ENCODE assay signal across 37 cellular contexts in genomic region chrX:48893556-48894348, GRCh38. TPM values are rescaled to one million over a fixed set of nuclear protein-coding genes. Genes with fewer than 3 reads are reported as not detected.
"Had no signal": no experiment of that assay in that cellular context is flagged by ENCODE, and none has a peak within 500 bp of the region (broad histone marks: within the 10 kb centered on the region; RNA-seq: fewer than 3 reads in every experiment).

No MANE protein-coding gene starts in this region.

- H3K9me3 Mint-ChIP-seq: activated B cell treated with CpG ODN at 0.5 μM for 24 hours; activated CD4-positive, alpha-beta memory T cell treated with anti-CD3 and anti-CD28 coated beads, Interleukin-2, amount 10 ng/mL, durations not matched to agents 7 days and 5 days; activated naive CD8-positive, alpha-beta T cell treated with anti-CD3 and anti-CD28 coated beads for 36 hours; activated T-helper 2 cell treated with anti-CD3 and anti-CD28 coated beads, Interferon-gamma antibody, Interleukin-2, Interleukin-4, amounts not matched to agents 10 μg/mL and 5 μg/mL and 100 μg/mL, durations not matched to agents 14 hours and 24 hours and 36 hours; central memory CD8-positive, alpha-beta T cell; IgD-negative memory B cell had no signal

- DNase-seq: activated B cell treated with CpG ODN at 0.5 μM for 24 hours; activated CD4-positive, alpha-beta memory T cell treated with anti-CD3 and anti-CD28 coated beads, Interleukin-2, amount 10 ng/mL, durations not matched to agents 7 days and 5 days; activated CD4-positive, alpha-beta T cell treated with anti-CD3 and anti-CD28 coated beads for 1 hour; activated CD4-positive, alpha-beta T cell treated with anti-CD3 and anti-CD28 coated beads for 48 hours; activated CD8-positive, alpha-beta memory T cell treated with anti-CD3 and anti-CD28 coated beads for 24 hours; activated CD8-positive, alpha-beta memory T cell treated with anti-CD3 and anti-CD28 coated beads, Interleukin-2, amount 10 ng/mL, durations not matched to agents 7 days and 5 days; activated CD8-positive, alpha-beta memory T cell treated with anti-CD3 and anti-CD28 coated beads, Interleukin-2, amount 50 U/mL, for 48 hours; activated gamma-delta T cell; activated naive CD4-positive, alpha-beta T cell treated with Interleukin-2 at 50 U/mL for 16 hours; activated naive CD8-positive, alpha-beta T cell treated with anti-CD3 and anti-CD28 coated beads for 36 hours; amygdala; Kasumi-1; KG1; MG63; MV-4-11; NCI-H1092; NCI-H1436 treated with DMSO at 0.1 percent for 48 hours; NCI-H1694 treated with DMSO at 0.1 percent for 48 hours; NCI-H2029; NCI-H345; NCI-H524 treated with DMSO at 0.1 percent for 48 hours; NCI-H748 treated with DMSO at 0.1 percent for 48 hours; NK-92 treated with Interleukin-12 subunit alpha and Interleukin-12 subunit beta, amount 100 ng/mL, for 24 hours; PC-3; SIG-M5; SW 1271; T-helper 1 cell; T-helper 2 cell; T-helper 9 cell had no signal

- H3K9me3 ChIP-seq: ascending aorta, MG63 had no signal

- H3K36me3 ChIP-seq: cardiac muscle cell, MG63 had no signal

- H3K27me3 ChIP-seq: ascending aorta, cardiac muscle cell, MG63 had no signal

- H3K4me3 Mint-ChIP-seq: activated B cell treated with CpG ODN at 0.5 μM for 24 hours; activated CD4-positive, alpha-beta memory T cell treated with anti-CD3 and anti-CD28 coated beads, Interleukin-2, amount 10 ng/mL, durations not matched to agents 7 days and 5 days; activated CD8-positive, alpha-beta memory T cell treated with anti-CD3 and anti-CD28 coated beads, Interleukin-2, amount 10 ng/mL, durations not matched to agents 7 days and 5 days; activated naive CD8-positive, alpha-beta T cell treated with anti-CD3 and anti-CD28 coated beads for 36 hours; central memory CD8-positive, alpha-beta T cell had no signal

- H3K36me3 Mint-ChIP-seq: IgD-negative memory B cell had no signal

- H3K27me3 Mint-ChIP-seq: activated B cell treated with CpG ODN at 0.5 μM for 24 hours; activated CD4-positive, alpha-beta memory T cell treated with anti-CD3 and anti-CD28 coated beads, Interleukin-2, amount 10 ng/mL, durations not matched to agents 7 days and 5 days; activated CD8-positive, alpha-beta memory T cell treated with anti-CD3 and anti-CD28 coated beads, Interleukin-2, amount 10 ng/mL, durations not matched to agents 7 days and 5 days; activated naive CD8-positive, alpha-beta T cell treated with anti-CD3 and anti-CD28 coated beads for 36 hours; central memory CD8-positive, alpha-beta T cell had no signal

- ATAC-seq: activated CD8-positive, alpha-beta memory T cell treated with anti-CD3 and anti-CD28 coated beads, Interleukin-2, amount 10 ng/mL, durations not matched to agents 7 days and 5 days; PC-3; Right ventricle myocardium inferior had no signal

- H3K27ac ChIP-seq: ascending aorta, cardiac muscle cell, RWPE1, VCaP had no signal

- H3K4me3 ChIP-seq: ascending aorta, cardiac muscle cell, MG63 had no signal

- H3K27ac Mint-ChIP-seq: activated B cell treated with CpG ODN at 0.5 μM for 24 hours; activated CD4-positive, alpha-beta memory T cell treated with anti-CD3 and anti-CD28 coated beads, Interleukin-2, amount 10 ng/mL, durations not matched to agents 7 days and 5 days; activated naive CD8-positive, alpha-beta T cell treated with anti-CD3 and anti-CD28 coated beads for 36 hours; activated T-helper 2 cell treated with anti-CD3 and anti-CD28 coated beads, Interferon-gamma antibody, Interleukin-2, Interleukin-4, amounts not matched to agents 10 μg/mL and 5 μg/mL and 100 μg/mL, durations not matched to agents 14 hours and 24 hours and 36 hours had no signal

RNA-seq across cellular contexts. Expression of gene PCSK1N, which starts 58.3 kb away (rescaled TPM):
- total RNA-seq: activated B cell treated with CpG ODN at 0.5 μM for 24 hours, ascending aorta, Right ventricle myocardium inferior had no signal
